Comparison of ENCODE assay signal across 18 cellular contexts in genomic region chr15:25236861-25237155, GRCh38.
DNase-seq lines count a peak whose midpoint lies in the region; ATAC-seq, FAIRE-seq and TF ChIP-seq lines count a peak whose summit lies in the region.
"Had no signal": no experiment of that assay in that cellular context is flagged by ENCODE, and none has a peak within 500 bp of the region (broad histone marks: within the 10 kb centered on the region; RNA-seq: fewer than 3 reads in every experiment).

No MANE protein-coding gene starts in this region.

- no peak overlapping the region for H3K4me3 Mint-ChIP-seq in activated naive CD4-positive, alpha-beta T cell treated with anti-CD3 and anti-CD28 coated beads, Interleukin-2, amount 10 ng/mL, durations not matched to agents 7 days and 5 days
- H3K4me3 Mint-ChIP-seq in activated naive CD4-positive, alpha-beta T cell treated with anti-CD3 and anti-CD28 coated beads for 36 hours = no peak overlapping the region
- H3K4me3 Mint-ChIP-seq in CD14-positive monocyte = no peak overlapping the region
- H3K4me3 Mint-ChIP-seq: CD8-positive, alpha-beta T cell; GM23338 had no signal

- H3K27ac Mint-ChIP-seq in activated naive CD4-positive, alpha-beta T cell treated with anti-CD3 and anti-CD28 coated beads, Interleukin-2, amount 10 ng/mL, durations not matched to agents 7 days and 5 days = no peak overlapping the region
- no peak overlapping the region for H3K27ac Mint-ChIP-seq in activated naive CD4-positive, alpha-beta T cell treated with anti-CD3 and anti-CD28 coated beads for 36 hours
- no peak overlapping the region for H3K27ac Mint-ChIP-seq in CD14-positive monocyte
- H3K27ac Mint-ChIP-seq: CD8-positive, alpha-beta T cell; GM23338 had no signal

- H3K9ac ChIP-seq in kidney (ENCODE audit: low read length in 2 of 2) = no peak overlapping the region
- H3K9ac ChIP-seq: BLaER1 had no signal

- H3K4me1 ChIP-seq in kidney (ENCODE audit: control insufficient read depth in 1 of 2, insufficient read depth in 1 of 2, low read depth in 1 of 2, low read length in 2 of 2) (no peaks in the 10 kb centered on the region), sigmoid colon (no peaks in the 10 kb centered on the region)
- H3K4me1 ChIP-seq: BLaER1 had no signal

- H3K36me3 ChIP-seq in kidney (ENCODE audit: control insufficient read depth in 1 of 2, insufficient read depth in 2 of 2, low read length in 2 of 2) = no peaks in the 10 kb centered on the region
- H3K36me3 ChIP-seq in sigmoid colon = no peaks in the 10 kb centered on the region
- H3K36me3 ChIP-seq: BLaER1 had no signal

- FAIRE-seq in kidney (lab: Jason Lieb, UNC) = no peak
- FAIRE-seq in D721Med (lab: Jason Lieb, UNC) = no peak
- FAIRE-seq: G401.6, GM12891, GM19239, H54 had no signal

- H3K9me3 ChIP-seq in kidney (ENCODE audit: control insufficient read depth in 1 of 2, low read length in 2 of 2) (peaks cover 0 to 4% of the 10 kb centered on the region in 2 donors), sigmoid colon (peaks cover 0 to 4% (median 0%) of the 10 kb centered on the region in 4 donors)

- H3K27me3 ChIP-seq in sigmoid colon = no peaks in the 10 kb centered on the region
- H3K27me3 ChIP-seq: BLaER1 had no signal

- ATAC-seq in GM21717 (IDR thresholded peaks at IDR 0.05; ENCODE audit: unreplicated experiment) = no peak
- ATAC-seq: CD8-positive, alpha-beta T cell; GM23338 had no signal

- WGBS in sigmoid colon, 2 donors = 80 to 81% methylated on average over 3 of the region's 3 CpGs

- H3K36me3 Mint-ChIP-seq in activated naive CD4-positive, alpha-beta T cell treated with anti-CD3 and anti-CD28 coated beads, Interleukin-2, amount 10 ng/mL, durations not matched to agents 7 days and 5 days = no peaks in the 10 kb centered on the region
- no peaks in the 10 kb centered on the region for H3K36me3 Mint-ChIP-seq in activated naive CD4-positive, alpha-beta T cell treated with anti-CD3 and anti-CD28 coated beads for 36 hours (ENCODE audit: low read depth)
- H3K36me3 Mint-ChIP-seq in CD14-positive monocyte = no peaks in the 10 kb centered on the region
- H3K36me3 Mint-ChIP-seq: CD8-positive, alpha-beta T cell had no signal

- intact Hi-C loops in activated naive CD4-positive, alpha-beta T cell treated with anti-CD3 and anti-CD28 coated beads for 36 hours (cut with micrococcal nuclease) = no loop called here
- intact Hi-C loops in CD14-positive monocyte (cut with micrococcal nuclease) (no loop called here), kidney (cut with DNase I) (no loop called here), sigmoid colon (cut with DNase I) (no loop called here)

- H3K27ac ChIP-seq in kidney (ENCODE audit: low read depth in 2 of 2, low read length in 2 of 2) (no peak overlapping the region), sigmoid colon (no peak overlapping the region)
- H3K27ac ChIP-seq: BLaER1 had no signal

- CTCF ChIA-PET in activated naive CD4-positive, alpha-beta T cell treated with anti-CD3 and anti-CD28 coated beads, Interleukin-2, amount 10 ng/mL, durations not matched to agents 7 days and 5 days (lab: Charles Lee) = no interaction called here
- CTCF ChIA-PET in activated naive CD4-positive, alpha-beta T cell treated with anti-CD3 and anti-CD28 coated beads for 36 hours (lab: Charles Lee) = no interaction called here

- TF ChIP-seq CTCF in CD14-positive monocyte (IDR thresholded peaks at IDR 0.05) = no peak
- no peak for TF ChIP-seq CTCF in kidney (IDR thresholded peaks at IDR 0.05; ENCODE audit: borderline replicate concordance, extremely low read depth, insufficient read depth)
- TF ChIP-seq CTCF in sigmoid colon (IDR thresholded peaks at IDR 0.05) = no peak
- no peak for TF ChIP-seq CTCF in D721Med (IDR thresholded peaks at IDR 0.05; ENCODE audit: insufficient read depth, missing control alignments)

- H3K27me3 Mint-ChIP-seq in activated naive CD4-positive, alpha-beta T cell treated with anti-CD3 and anti-CD28 coated beads, Interleukin-2, amount 10 ng/mL, durations not matched to agents 7 days and 5 days = no peaks in the 10 kb centered on the region
- H3K27me3 Mint-ChIP-seq in activated naive CD4-positive, alpha-beta T cell treated with anti-CD3 and anti-CD28 coated beads for 36 hours (ENCODE audit: low read depth) = no peaks in the 10 kb centered on the region
- peaks cover 0 to 5% (median 0%) of the 10 kb centered on the region in 3 donors for H3K27me3 Mint-ChIP-seq in CD14-positive monocyte (ENCODE audit: low read depth in 3 of 3)

- H3K4me1 Mint-ChIP-seq in activated naive CD4-positive, alpha-beta T cell treated with anti-CD3 and anti-CD28 coated beads, Interleukin-2, amount 10 ng/mL, durations not matched to agents 7 days and 5 days = no peaks in the 10 kb centered on the region
- H3K4me1 Mint-ChIP-seq in activated naive CD4-positive, alpha-beta T cell treated with anti-CD3 and anti-CD28 coated beads for 36 hours (ENCODE audit: low read depth) = no peaks in the 10 kb centered on the region
- H3K4me1 Mint-ChIP-seq in CD14-positive monocyte = no peaks in the 10 kb centered on the region
- H3K4me1 Mint-ChIP-seq: GM23338 had no signal

- TF ChIP-seq POLR2A in sigmoid colon (IDR thresholded peaks at IDR 0.05) = no peak

- H3K9me3 Mint-ChIP-seq in activated naive CD4-positive, alpha-beta T cell treated with anti-CD3 and anti-CD28 coated beads, Interleukin-2, amount 10 ng/mL, durations not matched to agents 7 days and 5 days = peaks cover 35% of the 10 kb centered on the region
- H3K9me3 Mint-ChIP-seq in activated naive CD4-positive, alpha-beta T cell treated with anti-CD3 and anti-CD28 coated beads for 36 hours = peaks cover 9% of the 10 kb centered on the region
- H3K9me3 Mint-ChIP-seq in CD14-positive monocyte = peaks cover 49 to 97% (median 93%) of the 10 kb centered on the region in 7 donors
- H3K9me3 Mint-ChIP-seq: CD8-positive, alpha-beta T cell had no signal

- H3K4me3 ChIP-seq in kidney (ENCODE audit: low read length in 2 of 2) (no peak overlapping the region), sigmoid colon (no peak overlapping the region)
- H3K4me3 ChIP-seq: BLaER1, GM23338 had no signal

- DNase-seq in activated naive CD4-positive, alpha-beta T cell treated with anti-CD3 and anti-CD28 coated beads, Interleukin-2, amount 10 ng/mL, durations not matched to agents 7 days and 5 days = peak; percentile 5
- DNase-seq in activated naive CD4-positive, alpha-beta T cell treated with anti-CD3 and anti-CD28 coated beads for 36 hours = no peak
- DNase-seq in CD14-positive monocyte (ENCODE audit: low spot score) (peak; percentile 22), kidney (peak; percentile 9), sigmoid colon (peak; percentile 58), D721Med (ENCODE audit: insufficient read length, low spot score) (no peak), dermis blood vessel endothelial cell (no peak)
- DNase-seq: 8988T, Calu3, HCEC 1CT had no signal

- TF ChIP-seq EP300 in sigmoid colon (IDR thresholded peaks at IDR 0.05) = no peak

Comparison
In these comparisons a context has a peak if more than half of its experiments do, and no peak if none do; other contexts are left out.
1. DNase-seq: peak in activated naive CD4-positive, alpha-beta T cell treated with anti-CD3 and anti-CD28 coated beads, Interleukin-2, amount 10 ng/mL, durations not matched to agents 7 days and 5 days (single experiment), CD14-positive monocyte (single experiment), kidney (single experiment) and sigmoid colon (single experiment); none in activated naive CD4-positive, alpha-beta T cell treated with anti-CD3 and anti-CD28 coated beads for 36 hours (single experiment), D721Med (single experiment) and dermis blood vessel endothelial cell (single experiment).